Comparison of ENCODE assay signal across 16 cellular contexts in the genomic region with DNA sequence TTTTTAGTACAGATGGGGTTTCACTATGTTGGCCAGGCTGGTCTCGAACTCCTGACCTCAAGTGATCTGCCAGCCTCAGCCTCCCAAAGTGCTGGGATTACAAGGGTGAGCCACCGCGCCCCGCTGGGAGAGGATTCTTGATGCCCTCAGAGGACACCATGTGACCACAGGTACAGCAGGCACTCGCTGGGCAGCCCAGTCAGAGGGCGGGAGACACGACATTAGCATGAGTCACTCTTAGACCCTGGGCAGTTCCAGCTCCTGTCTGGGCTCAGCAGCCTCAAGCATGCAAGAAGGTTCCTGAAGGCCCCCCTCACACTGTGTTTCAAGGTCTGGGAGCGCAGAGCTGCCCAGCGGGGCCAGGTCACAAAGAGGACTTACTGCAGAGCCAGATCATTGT. TPM values are rescaled to one million over a fixed set of nuclear protein-coding genes. Genes with fewer than 3 reads are reported as not detected.
DNase-seq lines count a peak whose midpoint lies in the region; ATAC-seq and TF ChIP-seq lines count a peak whose summit lies in the region.
"Had no signal": no experiment of that assay in that cellular context is flagged by ENCODE, and none has a peak within 500 bp of the region (broad histone marks: within the 10 kb centered on the region; RNA-seq: fewer than 3 reads in every experiment).

No MANE protein-coding gene starts in this region.

- no peaks in the 10 kb centered on the region for H3K79me2 ChIP-seq in OCI-LY7 (ENCODE audit: insufficient read depth, low read depth, low read length)

- peaks cover 4% of the 10 kb centered on the region for H3K27me3 Mint-ChIP-seq in CD8-positive, alpha-beta T cell (ENCODE audit: low read depth)

- no peak overlapping the region for H3K4me2 ChIP-seq in OCI-LY7 (ENCODE audit: low read length)

- no TSS peak for BruUV-seq in OCI-LY7 (replicated peaks; lab: Mats Ljungman, UMichigan)

- H3K27ac ChIP-seq in CD8-positive, alpha-beta T cell (ENCODE audit: low read depth, low read length), result no peak overlapping the region
- no peak overlapping the region for H3K27ac ChIP-seq in brain microvascular endothelial cell
- peak overlapping the region in 1 of 2 donors; percentile 15 for H3K27ac ChIP-seq in lung (ENCODE audit: low read depth in 1 of 2, low read length in 1 of 2)
- no peak overlapping the region for H3K27ac ChIP-seq in OCI-LY7 (ENCODE audit: low read depth, low read length, poor library complexity, severe bottlenecking)

- no peak overlapping the region for H3K4me3 Mint-ChIP-seq in CD8-positive, alpha-beta T cell
- H3K4me3 Mint-ChIP-seq: activated T-helper 1 cell treated with anti-CD3 and anti-CD28 coated beads, Interleukin-12 subunit alpha, Interleukin-12 subunit beta, Interleukin-2, Interleukin-4 antibody, amounts not matched to agents 30 ng/mL and 10 ng/mL and 1 ng/mL, durations not matched to agents 14 hours and 24 hours and 36 hours; mesothelial cell of epicardium; T-helper 2 cell treated with Interferon-gamma antibody and Interleukin-4, amounts not matched to agents 5 μg/mL and 100 μg/mL, for 36 hours had no signal

- H3K9me3 ChIP-seq in CD8-positive, alpha-beta T cell (ENCODE audit: low read length), result no peaks in the 10 kb centered on the region
- peaks cover 0 to 2% of the 10 kb centered on the region in 2 donors for H3K9me3 ChIP-seq in lung (ENCODE audit: control insufficient read depth in 2 of 2, insufficient read depth in 1 of 2, low read length in 1 of 2)
- H3K9me3 ChIP-seq in OCI-LY7 (ENCODE audit: low read length), result no peaks in the 10 kb centered on the region

- POLR2A ChIA-PET in CD8-positive, alpha-beta T cell (lab: Charles Lee), result interaction anchor here (0.9 kb wide), 1 partner anchor 14 kb away, joined by 4 read pairs; the partner anchor contains the start of gene RPL19
- POLR2A ChIA-PET in OCI-LY7 (lab: Charles Lee), result no interaction called here

- H3K36me3 Mint-ChIP-seq in CD8-positive, alpha-beta T cell, result no peaks in the 10 kb centered on the region
- H3K36me3 Mint-ChIP-seq: mesothelial cell of epicardium had no signal

- no peak for ATAC-seq in CD8-positive, alpha-beta T cell
- no peak for ATAC-seq in lung (ENCODE audit: insufficient read depth, low FRiP score)

- H3K4me3 ChIP-seq in CD8-positive, alpha-beta T cell (ENCODE audit: low read depth, low read length), result no peak overlapping the region
- H3K4me3 ChIP-seq in brain microvascular endothelial cell (ENCODE audit: low read depth, low read length) (no peak overlapping the region), lung (no peak overlapping the region), OCI-LY7 (ENCODE audit: low read depth, low read length, poor library complexity, severe bottlenecking) (no peak overlapping the region)
- H3K4me3 ChIP-seq: skin epidermis had no signal

- H3K4me1 Mint-ChIP-seq in CD8-positive, alpha-beta T cell (ENCODE audit: low read depth), result peaks cover 14% of the 10 kb centered on the region

- DNase-seq in CD8-positive, alpha-beta T cell, result no peak
- DNase-seq in M059J (ENCODE audit: low read depth) (peak; percentile 76), brain microvascular endothelial cell (peak; percentile 33), lung (ENCODE audit: low spot score) (peak; percentile 57), hypothalamus (lab: John Stamatoyannopoulos, UW) (no peak), NCI-H146 (lab: John Stamatoyannopoulos, UW) (no peak), GM03348 (ENCODE audit: low spot score) (no peak), OCI-LY7 (ENCODE audit: low spot score) (no peak)
- DNase-seq: activated CD4-positive, alpha-beta T cell treated with anti-CD3 and anti-CD28 coated beads for 48 hours; anterior cingulate cortex; NCI-H1092 treated with DMSO at 0.1 percent for 48 hours had no signal

- H2AFZ ChIP-seq in OCI-LY7 (ENCODE audit: low read length), result no peak overlapping the region

- no peaks in the 10 kb centered on the region for H3K9me3 Mint-ChIP-seq in CD8-positive, alpha-beta T cell
- H3K9me3 Mint-ChIP-seq: activated T-helper 1 cell treated with anti-CD3 and anti-CD28 coated beads, Interleukin-12 subunit alpha, Interleukin-12 subunit beta, Interleukin-2, Interleukin-4 antibody, amounts not matched to agents 30 ng/mL and 10 ng/mL and 1 ng/mL, durations not matched to agents 14 hours and 24 hours and 36 hours; mesothelial cell of epicardium; T-helper 2 cell treated with Interferon-gamma antibody and Interleukin-4, amounts not matched to agents 5 μg/mL and 100 μg/mL, for 36 hours had no signal

- no peaks in the 10 kb centered on the region for H3K9me2 ChIP-seq in OCI-LY7 (ENCODE audit: insufficient read depth, low read length)

- intact Hi-C loops in CD8-positive, alpha-beta T cell (cut with DNase I, micrococcal nuclease), result no loop called here
- intact Hi-C loops in OCI-LY7 (cut with micrococcal nuclease; ENCODE audit: unreplicated experiment), result no loop called here

- H3K27ac Mint-ChIP-seq in CD8-positive, alpha-beta T cell, result peak overlapping the region; percentile 18
- H3K27ac Mint-ChIP-seq: activated T-helper 1 cell treated with anti-CD3 and anti-CD28 coated beads, Interleukin-12 subunit alpha, Interleukin-12 subunit beta, Interleukin-2, Interleukin-4 antibody, amounts not matched to agents 30 ng/mL and 10 ng/mL and 1 ng/mL, durations not matched to agents 14 hours and 24 hours and 36 hours; mesothelial cell of epicardium; T-helper 2 cell treated with Interferon-gamma antibody and Interleukin-4, amounts not matched to agents 5 μg/mL and 100 μg/mL, for 36 hours had no signal

- no peaks in the 10 kb centered on the region for H3K27me3 ChIP-seq in CD8-positive, alpha-beta T cell (ENCODE audit: insufficient read depth, low read length)
- H3K27me3 ChIP-seq in brain microvascular endothelial cell (replicated peaks) (peaks cover 12% of the 10 kb centered on the region), lung (ENCODE audit: control insufficient read depth, insufficient read depth) (no peaks in the 10 kb centered on the region)

- no peaks in the 10 kb centered on the region for H3K36me3 ChIP-seq in CD8-positive, alpha-beta T cell (ENCODE audit: insufficient read depth, low read length)
- H3K36me3 ChIP-seq in brain microvascular endothelial cell (replicated peaks) (no peaks in the 10 kb centered on the region), lung (ENCODE audit: control insufficient read depth in 2 of 2, insufficient read depth in 2 of 2, low read length in 2 of 2) (no peaks in the 10 kb centered on the region), OCI-LY7 (ENCODE audit: insufficient read depth, low read length) (no peaks in the 10 kb centered on the region)

- CTCF ChIA-PET in CD8-positive, alpha-beta T cell (lab: Charles Lee), result interaction anchor here (0.6 to 2.1 kb wide), 3 partner anchors 25 to 39 kb away, joined by 3 to 11 read pairs (median 3); no protein-coding TSS in a partner anchor
- CTCF ChIA-PET in OCI-LY7 (lab: Charles Lee; ENCODE audit: unreplicated experiment), result interaction anchor here (0.6 kb wide), 1 partner anchor 127 kb away, joined by 5 read pairs; no protein-coding TSS in a partner anchor

- in situ Hi-C loops in brain microvascular endothelial cell (cut with HindIII; ENCODE audit: low pct_ligation_motif_present, low sequenced_read_pairs), result no loop called here

- H4K20me1 ChIP-seq in OCI-LY7 (ENCODE audit: insufficient read depth, low read length), result no peaks in the 10 kb centered on the region

- TF ChIP-seq CTCF in CD8-positive, alpha-beta T cell (IDR thresholded peaks at IDR 0.05), result no peak
- TF ChIP-seq CTCF in brain microvascular endothelial cell (IDR thresholded peaks at IDR 0.05; ENCODE audit: low read depth, low read length, missing control alignments) (no peak), lung (IDR thresholded peaks at IDR 0.05; ENCODE audit: control extremely low read depth, extremely low read depth) (no peak), OCI-LY7 (conservative IDR thresholded peaks at IDR 0.05; ENCODE audit: low read length) (no peak)

- H3K4me1 ChIP-seq in CD8-positive, alpha-beta T cell (ENCODE audit: insufficient read depth, low read length), result peaks cover 16% of the 10 kb centered on the region
- H3K4me1 ChIP-seq in lung (ENCODE audit: control insufficient read depth in 2 of 2, insufficient read depth in 2 of 2, low read length in 2 of 2), result peaks cover 3 to 13% of the 10 kb centered on the region in 2 donors
- H3K4me1 ChIP-seq in OCI-LY7 (ENCODE audit: insufficient read depth, low read length, poor library complexity, severe bottlenecking), result peaks cover 29% of the 10 kb centered on the region

- 68 to 84% methylated on average over 9 of the region's 9 CpGs for WGBS in lung, 2 donors

RNA-seq across cellular contexts. Expression of gene STAC2, which starts 11.9 kb away (rescaled TPM):
- total RNA-seq in CD8-positive, alpha-beta T cell, result under 1 TPM; 0.11 to 0.17 TPM
- 0.07 TPM in 1 of 2 replicates, not detected in the other for total RNA-seq in M059J (2014; rRNA removed; shearing (Covaris generic))
- 1 to 10 TPM in 1 of 2 donors, not detected in 1; 1.7 TPM for total RNA-seq in lung
- polyA plus RNA-seq in lung, result under 1 TPM; 0.26 to 0.42 TPM
- total RNA-seq in OCI-LY7 (2014; rRNA removed; shearing (Covaris generic)), result 0.03 TPM in 1 of 2 replicates, not detected in the other
- not detected in 2 replicates for total RNA-seq in OCI-LY7 (2022)

RNA-seq across cellular contexts. Expression of gene RPL19, which starts 13.8 kb away (rescaled TPM):
- total RNA-seq in CD8-positive, alpha-beta T cell, result 1,000 to 10,000 TPM; 3,808 to 3,896 TPM
- 1,597 and 1,617 TPM in 2 replicates for total RNA-seq in M059J (2014; rRNA removed; shearing (Covaris generic))
- total RNA-seq in lung (1,000 to 10,000 TPM; 1,387 to 1,536 TPM), OCI-LY7 (2022) (3,132 and 3,168 TPM in 2 replicates)
- 1,000 to 10,000 TPM; 2,407 to 4,055 TPM for polyA plus RNA-seq in lung
- 4,395 and 6,079 TPM in 2 replicates for total RNA-seq in OCI-LY7 (2014; rRNA removed; shearing (Covaris generic))

RNA-seq across cellular contexts. Expression of gene CACNB1, which starts 16.4 kb away (rescaled TPM):
- total RNA-seq in CD8-positive, alpha-beta T cell, result 10 to 100 TPM in 1 of 2 experiments, 1 to 10 TPM in 1; 9.1 to 11.8 TPM
- 0.59 and 1.2 TPM in 2 replicates for total RNA-seq in M059J (2014; rRNA removed; shearing (Covaris generic))
- total RNA-seq in lung, result 10 to 100 TPM in 1 of 2 donors, 1 to 10 TPM in 1; 8.2 to 49.6 TPM
- 10 to 100 TPM in 1 of 2 donors, 1 to 10 TPM in 1; 6.8 to 35.1 TPM for polyA plus RNA-seq in lung
- 17.9 and 23.7 TPM in 2 replicates for total RNA-seq in OCI-LY7 (2014; rRNA removed; shearing (Covaris generic))
- 30.9 and 35.5 TPM in 2 replicates for total RNA-seq in OCI-LY7 (2022)

RNA-seq across cellular contexts. Expression of gene ARL5C, which starts 47.9 kb away (rescaled TPM):
- total RNA-seq in CD8-positive, alpha-beta T cell, result not detected
- not detected in 2 replicates for total RNA-seq in M059J (2014; rRNA removed; shearing (Covaris generic))
- total RNA-seq in lung, result not detected
- polyA plus RNA-seq in lung, result not detected
- 0.16 and 2.4 TPM in 2 replicates for total RNA-seq in OCI-LY7 (2014; rRNA removed; shearing (Covaris generic))
- total RNA-seq in OCI-LY7 (2022), result 0.65 and 0.68 TPM in 2 replicates
- total RNA-seq: activated T-helper 1 cell treated with anti-CD3 and anti-CD28 coated beads, Interleukin-12 subunit alpha, Interleukin-12 subunit beta, Interleukin-2, Interleukin-4 antibody, amounts not matched to agents 30 ng/mL and 10 ng/mL and 1 ng/mL, durations not matched to agents 14 hours and 24 hours and 36 hours; mesothelial cell of epicardium; omental fat pad had no signal

Comparison
In these comparisons a context has a peak if more than half of its experiments do, and no peak if none do; other contexts are left out.
1. DNase-seq: peak in M059J (single experiment), brain microvascular endothelial cell (single experiment) and lung (single experiment); none in CD8-positive, alpha-beta T cell (0 of 7), hypothalamus (0 of 51), NCI-H146 (single experiment), GM03348 (single experiment) and OCI-LY7 (single experiment).